ENCODE assay signal across 8 cellular contexts in genomic region chr19:50357178-50358100, GRCh38. TPM values are rescaled to one million over a fixed set of nuclear protein-coding genes. Genes with fewer than 3 reads are reported as not detected.
DNase-seq lines count a peak whose midpoint lies in the region; ATAC-seq and TF ChIP-seq lines count a peak whose summit lies in the region.

No MANE protein-coding gene starts in this region.

- H3K27ac ChIP-seq in transverse colon = peak overlapping the region; percentile 79 to 84 (median 81)

- peaks cover 0 to 11% (median 9%) of the 10 kb centered on the region in 4 donors for H3K4me1 ChIP-seq in transverse colon

- peak; percentile 58 for ATAC-seq in GM19023 (IDR thresholded peaks at IDR 0.05; ENCODE audit: unreplicated experiment)

- in situ Hi-C loops in KBM-7 (cut with MboI; ENCODE audit: low pct_unique_long_range_greater_than_20kb, low sequenced_read_pairs) = loop anchor here (25.0 kb wide), 1 partner anchor 430 kb away; the partner anchor contains the start of gene ACP4
- in situ Hi-C loops in transverse colon (cut with MboI; ENCODE audit: low pct_ligation_motif_present in 1 of 4, low pct_unique_long_range_greater_than_20kb in 1 of 4, low sequenced_read_pairs in 3 of 4) = loop anchor here (10.0 to 25.0 kb wide), 2 partner anchors 105 to 427 kb away; no protein-coding TSS in a partner anchor

- TF ChIP-seq EP300 in transverse colon (IDR thresholded peaks at IDR 0.05; ENCODE audit: low read depth) = no peak

- DNase-seq in AG10803 (ENCODE audit: low read depth) (peak; percentile 52), KBM-7 (peak; percentile 76), glomerular visceral epithelial cell (ENCODE audit: extremely low spot score) (peak; percentile 73), posterior cingulate gyrus (peak; percentile 68 to 97 (median 86)), transverse colon (peak; percentile 79)
- peak; percentile 83 for DNase-seq in activated gamma-delta T cell treated with anti-CD3 and anti-CD28 coated beads, Interleukin-2, amount 50 U/mL, for 16 hours (ENCODE audit: low read depth)

- intact Hi-C loops in posterior cingulate gyrus (cut with DNase I) = no loop called here
- intact Hi-C loops in transverse colon (cut with DNase I; ENCODE audit: low total_unique reads) = no loop called here

- peak overlapping the region; percentile 56 for H3K4me3 ChIP-seq in AG10803 (ENCODE audit: low read length)
- H3K4me3 ChIP-seq in transverse colon = peak overlapping the region in 3 of 4 donors; percentile 13 to 52 (median 34)

- H3K36me3 ChIP-seq in transverse colon = no peaks in the 10 kb centered on the region

- 19% methylated on average over 54 of the region's 54 CpGs; no CpG with 5 or more reads in 1 of the 2 donors for WGBS in transverse colon (ENCODE audit: low coverage in 1 of 2), 2 donors

- H3K9me3 ChIP-seq in transverse colon = no peaks in the 10 kb centered on the region

- TF ChIP-seq CTCF in AG10803 (conservative IDR thresholded peaks at IDR 0.05; ENCODE audit: low read length) (peak; percentile 75), transverse colon (IDR thresholded peaks at IDR 0.05) (peak; percentile 88 to 93 (median 92))

- no peaks in the 10 kb centered on the region for H3K27me3 ChIP-seq in transverse colon

- TF ChIP-seq POLR2A in Raji (IDR thresholded peaks at IDR 0.05; ENCODE audit: insufficient read depth, low read depth, low read length) (peak; percentile 79), transverse colon (IDR thresholded peaks at IDR 0.05) (peak; percentile 14)

RNA-seq across cellular contexts. Expression of gene NAPSA, which starts 8.0 kb away (rescaled TPM):
- total RNA-seq in transverse colon = 1 to 10 TPM; 1.6 to 5.0 (median 3.1) TPM

RNA-seq across cellular contexts. Expression of gene NR1H2, which starts 18.8 kb away (rescaled TPM):
- 100 to 1,000 TPM in 2 of 4 donors, 10 to 100 TPM in 2; 80.8 to 192 (median 102) TPM for total RNA-seq in transverse colon

RNA-seq across cellular contexts. Expression of gene POLD1, which starts 26.7 kb away (rescaled TPM):
- total RNA-seq in transverse colon = 10 to 100 TPM; 14.6 to 59.1 (median 25.9) TPM

RNA-seq across cellular contexts. Expression of gene KCNC3, which starts 28.3 kb away (rescaled TPM):
- total RNA-seq in transverse colon = under 1 TPM; 0.27 to 0.64 (median 0.49) TPM

Comparison
In these comparisons a context has a peak if more than half of its experiments do, and no peak if none do; other contexts are left out.
1. Peak in every context shown above with its lines: DNase-seq, ATAC-seq, H3K4me3 ChIP-seq and H3K27ac ChIP-seq.